11 cellular contexts compared by ENCODE assay signal in the genomic region with DNA sequence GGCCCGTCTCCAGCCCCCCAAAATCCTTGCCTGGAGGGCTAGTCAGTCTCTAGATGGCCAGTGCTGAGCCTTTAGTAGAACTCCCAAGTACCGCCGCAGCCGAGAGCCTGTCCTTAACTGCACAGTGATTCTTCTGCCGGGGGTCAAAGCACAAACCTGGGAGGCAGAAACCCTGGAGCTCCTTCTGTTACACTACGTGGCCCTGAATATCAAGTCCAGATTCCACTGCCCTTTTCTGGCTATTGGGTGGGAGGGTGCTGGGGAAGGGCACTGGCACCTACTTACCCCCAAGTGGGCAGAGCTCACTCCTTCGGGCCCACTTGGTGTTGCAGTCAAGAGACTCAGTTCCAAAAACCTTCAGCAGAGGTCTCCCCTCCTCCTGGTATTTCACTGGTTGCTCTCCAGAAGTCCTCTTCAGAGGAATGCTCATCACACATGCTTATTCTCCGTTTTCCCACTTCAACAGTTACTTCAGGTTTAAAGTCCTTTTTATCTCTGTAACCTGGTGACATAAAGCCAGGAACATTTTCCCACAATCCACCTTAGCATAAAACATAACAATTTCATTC. TPM values are rescaled to one million over a fixed set of nuclear protein-coding genes. Genes with fewer than 3 reads are reported as not detected.
DNase-seq lines count a peak whose midpoint lies in the region; ATAC-seq, FAIRE-seq and TF ChIP-seq lines count a peak whose summit lies in the region.
"Had no signal": no experiment of that assay in that cellular context is flagged by ENCODE, and none has a peak within 500 bp of the region (broad histone marks: within the 10 kb centered on the region; RNA-seq: fewer than 3 reads in every experiment).

No MANE protein-coding gene starts in this region.

- H3K4me1 Mint-ChIP-seq in Calu3 (ENCODE audit: low read depth, unreplicated experiment), result no peaks in the 10 kb centered on the region
- H3K4me1 Mint-ChIP-seq in naive thymus-derived CD4-positive, alpha-beta T cell, result peaks cover 0 to 5% (median 0%) of the 10 kb centered on the region in 7 donors

- H3K4me2 ChIP-seq in Loucy (ENCODE audit: low read depth, low read length, poor library complexity, severe bottlenecking) (no peak overlapping the region), endothelial cell of umbilical vein (ENCODE audit: insufficient read depth, low read length) (no peak overlapping the region)

- CTCF ChIA-PET in Calu3 (lab: Charles Lee) (no interaction called here), endothelial cell of umbilical vein (lab: Charles Lee) (interaction anchor here (1.0 kb wide), 1 partner anchor 207 kb away, joined by 4 read pairs; no protein-coding TSS in a partner anchor)
- CTCF ChIA-PET in naive thymus-derived CD4-positive, alpha-beta T cell (lab: Charles Lee), result no interaction called here

- H3K27ac ChIP-seq in endothelial cell of umbilical vein (ENCODE audit: insufficient read depth, low read depth, low read length), result no peak overlapping the region
- H3K27ac ChIP-seq in naive thymus-derived CD4-positive, alpha-beta T cell (ENCODE audit: low read depth, low read length), result no peak overlapping the region

- no peaks in the 10 kb centered on the region for H3F3A ChIP-seq in Loucy (ENCODE audit: low read depth)

- peaks cover under 1% of the 10 kb centered on the region for H3K36me3 Mint-ChIP-seq in Calu3 (ENCODE audit: insufficient read depth, unreplicated experiment)
- H3K36me3 Mint-ChIP-seq in naive thymus-derived CD4-positive, alpha-beta T cell, result peaks cover 5 to 16% (median 11%) of the 10 kb centered on the region in 5 donors

- dilution Hi-C loops in endothelial cell of umbilical vein (cut with MboI; ENCODE audit: extremely low pct_ligation_motif_present, low sequenced_read_pairs), result no loop called here

- H3K4me3 ChIP-seq in Loucy (ENCODE audit: low read length, poor library complexity, severe bottlenecking) (no peak overlapping the region), endothelial cell of umbilical vein (replicated peaks in 1 of 3; ENCODE audit: insufficient read depth in 1 of 3, low read depth in 1 of 3, low read length in 3 of 3) (no peak overlapping the region)
- H3K4me3 ChIP-seq in naive thymus-derived CD4-positive, alpha-beta T cell (ENCODE audit: low read length), result no peak overlapping the region

- intact Hi-C loops in Calu3 (cut with micrococcal nuclease; ENCODE audit: unreplicated experiment), result loop anchor here (2.0 kb wide), 1 partner anchor 110 kb away; no protein-coding TSS in a partner anchor
- intact Hi-C loops in endothelial cell of umbilical vein (cut with micrococcal nuclease), result no loop called here
- intact Hi-C loops in naive thymus-derived CD4-positive, alpha-beta T cell (cut with micrococcal nuclease), result loop anchor here in 1 of 2 donors (1.0 kb wide), 1 partner anchor 109 kb away; no protein-coding TSS in a partner anchor

- H3K4me1 ChIP-seq in Loucy (ENCODE audit: insufficient read depth, low read length, poor library complexity, severe bottlenecking) (peaks cover 6% of the 10 kb centered on the region), endothelial cell of umbilical vein (ENCODE audit: control insufficient read depth, extremely low read depth, insufficient read depth, low read length) (no peaks in the 10 kb centered on the region)
- no peaks in the 10 kb centered on the region for H3K4me1 ChIP-seq in naive thymus-derived CD4-positive, alpha-beta T cell (ENCODE audit: control insufficient read depth in 2 of 2, insufficient read depth in 2 of 2, low read length in 2 of 2)

- BruUV-seq in Calu3 (replicated peaks; lab: Mats Ljungman, UMichigan) (no TSS peak), endothelial cell of umbilical vein (replicated peaks; lab: Mats Ljungman, UMichigan) (no TSS peak)

- no peaks in the 10 kb centered on the region for H3K27me3 ChIP-seq in Loucy (ENCODE audit: insufficient read depth, low read length, poor library complexity, severe bottlenecking)
- H3K27me3 ChIP-seq in endothelial cell of umbilical vein (ENCODE audit: control insufficient read depth in 2 of 2, insufficient read depth in 2 of 2, low read length in 2 of 2), result no peaks in the 10 kb centered on the region
- no peaks in the 10 kb centered on the region for H3K27me3 ChIP-seq in naive thymus-derived CD4-positive, alpha-beta T cell (ENCODE audit: control insufficient read depth in 2 of 2, insufficient read depth in 2 of 2, low read length in 2 of 2)

- no peaks in the 10 kb centered on the region for H3K9me2 ChIP-seq in Loucy (replicated peaks; ENCODE audit: low read depth, low read length)

- H3K36me3 ChIP-seq in Loucy (ENCODE audit: insufficient read depth, low read length) (peaks cover 54% of the 10 kb centered on the region; the same call in 1 of the 2 replicates), endothelial cell of umbilical vein (ENCODE audit: control insufficient read depth in 2 of 2, extremely low read depth in 1 of 2, insufficient read depth in 2 of 2, low read length in 2 of 2) (peaks cover 2 to 10% of the 10 kb centered on the region in 2 experiments)
- peaks cover 4 to 70% (median 16%) of the 10 kb centered on the region in 3 experiments for H3K36me3 ChIP-seq in naive thymus-derived CD4-positive, alpha-beta T cell (ENCODE audit: control insufficient read depth in 2 of 3, insufficient read depth in 3 of 3, low read length in 3 of 3)

- H3K9ac ChIP-seq in Loucy (ENCODE audit: low read depth, low read length, poor library complexity, severe bottlenecking), result no peak overlapping the region
- no peak overlapping the region for H3K9ac ChIP-seq in endothelial cell of umbilical vein (replicated peaks; ENCODE audit: extremely low read depth, insufficient read depth, low read length)

- no peak overlapping the region for H2AFZ ChIP-seq in Loucy (ENCODE audit: low read length)
- H2AFZ ChIP-seq in endothelial cell of umbilical vein (ENCODE audit: low read depth, low read length), result no peak overlapping the region

- H3K79me2 ChIP-seq in Loucy (ENCODE audit: insufficient read depth, low read length) (no peaks in the 10 kb centered on the region), endothelial cell of umbilical vein (ENCODE audit: control insufficient read depth, insufficient read depth, low read length) (no peaks in the 10 kb centered on the region)

- no peak for ATAC-seq in naive thymus-derived CD4-positive, alpha-beta T cell
- no peak for ATAC-seq in HG02840 (IDR thresholded peaks at IDR 0.05; ENCODE audit: low FRiP score, unreplicated experiment)
- no peak for ATAC-seq in HG03280 (IDR thresholded peaks at IDR 0.05; ENCODE audit: unreplicated experiment)
- ATAC-seq in HG02884 (IDR thresholded peaks at IDR 0.05; ENCODE audit: unreplicated experiment), result no peak
- ATAC-seq: effector memory CD8-positive, alpha-beta T cell had no signal

- no peak for TF ChIP-seq POLR2A in endothelial cell of umbilical vein (IDR thresholded peaks at IDR 0.05; ENCODE audit: low read depth, low read length)

- H3K9me3 ChIP-seq in Loucy (ENCODE audit: insufficient read depth, low read depth, low read length) (no peaks in the 10 kb centered on the region), endothelial cell of umbilical vein (replicated peaks; ENCODE audit: control insufficient read depth, insufficient read depth, low read length) (no peaks in the 10 kb centered on the region)
- H3K9me3 ChIP-seq in naive thymus-derived CD4-positive, alpha-beta T cell (ENCODE audit: control insufficient read depth in 2 of 3, low read length in 3 of 3), result no peaks in the 10 kb centered on the region

- H3K9me1 ChIP-seq in endothelial cell of umbilical vein (replicated peaks; ENCODE audit: control insufficient read depth, extremely low read depth, insufficient read depth, low read length), result no peaks in the 10 kb centered on the region

- peak; percentile 21 for FAIRE-seq in endothelial cell of umbilical vein (lab: Jason Lieb, UNC)

- no peak overlapping the region for H3K27ac Mint-ChIP-seq in Calu3 (ENCODE audit: unreplicated experiment)
- H3K27ac Mint-ChIP-seq in naive thymus-derived CD4-positive, alpha-beta T cell, result peak overlapping the region; percentile 4 to 65 (median 14)
- H3K27ac Mint-ChIP-seq: type B pancreatic cell had no signal

- TF ChIP-seq CTCF in Calu3 (IDR thresholded peaks at IDR 0.05; ENCODE audit: unreplicated experiment), result no peak
- TF ChIP-seq CTCF in Loucy (conservative IDR thresholded peaks at IDR 0.05; ENCODE audit: low read length), result peak; percentile 41
- no peak for TF ChIP-seq CTCF in endothelial cell of umbilical vein (IDR thresholded peaks at IDR 0.05; ENCODE audit: extremely low read depth in 1 of 2, insufficient read depth in 1 of 2, low read depth in 1 of 2, low read length in 2 of 2)

- H4K20me1 ChIP-seq in Loucy (ENCODE audit: insufficient read depth, low read length, poor library complexity, severe bottlenecking) (no peaks in the 10 kb centered on the region), endothelial cell of umbilical vein (replicated peaks; ENCODE audit: control insufficient read depth, extremely low read depth, insufficient read depth, low read length) (no peaks in the 10 kb centered on the region)

- no peaks in the 10 kb centered on the region for H3K9me3 Mint-ChIP-seq in Calu3 (ENCODE audit: low read depth, unreplicated experiment)
- no peaks in the 10 kb centered on the region for H3K9me3 Mint-ChIP-seq in naive thymus-derived CD4-positive, alpha-beta T cell
- H3K9me3 Mint-ChIP-seq: effector memory CD8-positive, alpha-beta T cell; type B pancreatic cell had no signal

- POLR2A ChIA-PET in endothelial cell of umbilical vein (lab: Charles Lee), result no interaction called here
- POLR2A ChIA-PET in naive thymus-derived CD4-positive, alpha-beta T cell (lab: Charles Lee), result interaction anchor here (1.3 kb wide), 1 partner anchor 9 kb away, joined by 6 read pairs; no protein-coding TSS in a partner anchor

- H3K4me3 Mint-ChIP-seq in Calu3 (ENCODE audit: low read depth, unreplicated experiment), result no peak overlapping the region
- no peak overlapping the region for H3K4me3 Mint-ChIP-seq in naive thymus-derived CD4-positive, alpha-beta T cell
- H3K4me3 Mint-ChIP-seq: effector memory CD8-positive, alpha-beta T cell; type B pancreatic cell had no signal

- H3K27me3 Mint-ChIP-seq in Calu3 (ENCODE audit: unreplicated experiment), result no peaks in the 10 kb centered on the region
- H3K27me3 Mint-ChIP-seq in naive thymus-derived CD4-positive, alpha-beta T cell, result no peaks in the 10 kb centered on the region
- H3K27me3 Mint-ChIP-seq: effector memory CD8-positive, alpha-beta T cell; type B pancreatic cell had no signal

- peak; percentile 23 for DNase-seq in Calu3
- DNase-seq in endothelial cell of umbilical vein (ENCODE audit: low read depth, low spot score), result no peak
- DNase-seq in naive thymus-derived CD4-positive, alpha-beta T cell, result no peak
- DNase-seq in DMS153 treated with DMSO at 0.1 percent for 48 hours (lab: John Stamatoyannopoulos, UW; ENCODE audit: unreplicated experiment), result no peak
- DNase-seq: activated CD4-positive, alpha-beta T cell treated with anti-CD3 and anti-CD28 coated beads for 4 hours; effector memory CD8-positive, alpha-beta T cell had no signal

RNA-seq across cellular contexts. Expression of a gene that starts 10.8 kb away (rescaled TPM):
- total RNA-seq in Calu3 (2022), result 45.4 and 47.6 TPM in 2 replicates
- total RNA-seq in endothelial cell of umbilical vein, result 59.3 and 60.8 TPM in 2 replicates
- polyA plus RNA-seq in endothelial cell of umbilical vein, result 40.7 and 50.8 TPM in 2 replicates
- polyA plus RNA-seq in endothelial cell of umbilical vein (2011; cell fraction: cytosol; rRNA removed), result 60.8 and 65.1 TPM in 2 replicates
- 49.4 and 59.8 TPM in 2 replicates for polyA plus RNA-seq in endothelial cell of umbilical vein (2011; cell fraction: nucleus; rRNA removed)
- polyA plus RNA-seq in endothelial cell of umbilical vein (2012), result 60.3 and 67.7 TPM in 2 replicates
- 40.8 and 47.0 TPM in 2 replicates for polyA minus RNA-seq in endothelial cell of umbilical vein
- 36.2 TPM for polyA minus RNA-seq in endothelial cell of umbilical vein (2011; cell fraction: cytosol; rRNA and poly(A)+ RNA removed)
- polyA minus RNA-seq in endothelial cell of umbilical vein (2011; cell fraction: nucleus; rRNA and poly(A)+ RNA removed), result 28.3 and 34.8 TPM in 2 replicates
- 10 to 100 TPM; 30.1 to 58.1 (median 54.0) TPM for total RNA-seq in naive thymus-derived CD4-positive, alpha-beta T cell
- polyA plus RNA-seq in naive thymus-derived CD4-positive, alpha-beta T cell, result 100 to 1,000 TPM; 106 to 128 TPM
